ENCODE assay signal across 17 cellular contexts in the genomic region with DNA sequence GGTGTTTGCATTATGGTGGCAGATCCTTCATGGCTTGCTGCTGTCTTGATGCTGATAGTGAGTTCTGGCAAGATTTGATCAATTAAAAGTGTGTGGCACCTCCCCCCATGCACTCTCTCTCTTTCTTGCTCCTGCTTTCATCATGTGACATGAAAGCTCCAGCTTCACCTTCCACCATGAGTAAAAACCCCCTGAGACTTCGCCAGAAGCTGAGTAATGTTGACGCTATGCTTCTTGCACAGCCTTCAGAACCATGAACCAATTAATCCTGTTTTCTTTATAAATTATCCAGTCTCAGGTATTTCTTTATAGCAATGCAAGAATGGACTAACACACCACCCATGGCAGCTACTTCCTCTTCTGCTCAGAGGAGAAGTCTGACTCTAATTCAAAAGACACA.
A peak's percentile ranks its signal among the peaks of the same experiment; 100 is the strongest.
DNase-seq lines count a peak whose midpoint lies in the region.
"Had no signal": no experiment of that assay in that cellular context is flagged by ENCODE, and none has a peak within 500 bp of the region (broad histone marks: within the 10 kb centered on the region; RNA-seq: fewer than 3 reads in every experiment).

No MANE protein-coding gene starts in this region.

- H3K4me3 ChIP-seq in skeletal muscle cell (ENCODE audit: low read depth, low read length) = no peak overlapping the region

- in situ Hi-C loops in ACHN (cut with HindIII; ENCODE audit: low pct_ligation_motif_present, low pct_unique_long_range_greater_than_20kb, low sequenced_read_pairs) = no loop called here

- DNase-seq in M059J (ENCODE audit: low read depth) (peak; percentile 74), astrocyte of the hippocampus (ENCODE audit: low read depth, low spot score) (peak; percentile 49), fibroblast of the conjunctiva (ENCODE audit: low read depth) (peak; percentile 43), skeletal muscle cell (ENCODE audit: low read depth) (peak; percentile 45), ACHN (no peak), NOMO-1 (lab: John Stamatoyannopoulos, UW; ENCODE audit: unreplicated experiment in 2 of 2) (no peak)
- no peak for DNase-seq in effector CD8-positive, alpha-beta T cell (lab: John Stamatoyannopoulos, UW)
- DNase-seq: CD4-positive, CD25-positive, alpha-beta regulatory T cell; H7; HFFc6; KG1; NCI-H1105; NCI-H146; NCI-H2029; NCI-H2227 treated with DMSO at 0.1 percent for 48 hours; NCI-H510A; NCI-H748 treated with DMSO at 0.1 percent for 48 hours had no signal

Comparison
In these comparisons a context has a peak if more than half of its experiments do, and no peak if none do; other contexts are left out.
1. DNase-seq: peak in M059J (single experiment), astrocyte of the hippocampus (single experiment), fibroblast of the conjunctiva (single experiment) and skeletal muscle cell (single experiment); none in effector CD8-positive, alpha-beta T cell (single experiment), ACHN (single experiment) and NOMO-1 (0 of 2).